Comparison of ENCODE assay signal across 18 cellular contexts in the genomic region with DNA sequence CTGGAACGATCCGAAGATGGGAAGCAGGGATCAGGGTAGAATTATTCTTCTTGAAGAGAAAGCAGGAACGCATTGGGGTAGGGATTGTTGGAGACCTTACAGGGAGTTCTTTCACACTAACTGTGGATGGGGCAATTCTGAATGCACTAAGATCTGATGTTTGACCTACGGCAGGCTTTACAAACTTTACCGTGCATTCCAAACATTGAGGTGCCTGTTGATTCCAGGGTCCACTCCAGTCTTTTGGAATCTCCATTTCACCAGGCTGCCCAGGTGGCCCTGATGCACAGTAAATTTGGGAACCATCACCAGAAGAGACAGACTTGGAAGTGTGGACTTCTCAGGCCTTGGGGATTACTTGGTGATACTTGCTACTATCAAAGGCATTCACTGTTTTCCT.
"Had no signal": no experiment of that assay in that cellular context is flagged by ENCODE, and none has a peak within 500 bp of the region (broad histone marks: within the 10 kb centered on the region; RNA-seq: fewer than 3 reads in every experiment).

No MANE protein-coding gene starts in this region.

- H3K9me3 Mint-ChIP-seq: memory B cell; naive B cell; natural killer cell treated with Interleukin-12 subunit alpha and Interleukin-12 subunit beta and Interleukin-15 and Interleukin-18, amount 100 ng/mL, for 72 hours; stimulated activated naive CD8-positive, alpha-beta T cell treated with anti-CD3 and anti-CD28 coated beads, Interleukin-15, Interleukin-2, amounts not matched to agents 100 ng/mL and 50 ng/mL, for 24 hours had no signal

- H3K27ac ChIP-seq: gastrocnemius medialis, neural progenitor cell, psoas muscle, transverse colon, vagina had no signal

- H3K36me3 Mint-ChIP-seq: memory B cell; naive B cell; natural killer cell treated with Interleukin-12 subunit alpha and Interleukin-12 subunit beta and Interleukin-15 and Interleukin-18, amount 100 ng/mL, for 72 hours; stimulated activated naive B cell treated with anti-CD40 and anti-IgM and Interleukin-4, amounts not matched to agents 10 μg/mL and 1 μg/mL and 100 μg/mL, for 72 hours had no signal

- H3K4me3 Mint-ChIP-seq: endodermal cell; memory B cell; natural killer cell treated with Interleukin-12 subunit alpha and Interleukin-12 subunit beta and Interleukin-15 and Interleukin-18, amount 100 ng/mL, for 72 hours; neural progenitor cell; stimulated activated naive B cell treated with anti-CD40 and anti-IgM and Interleukin-4, amounts not matched to agents 10 μg/mL and 1 μg/mL and 100 μg/mL, for 72 hours; stimulated activated naive CD8-positive, alpha-beta T cell treated with anti-CD3 and anti-CD28 coated beads, Interleukin-15, Interleukin-2, amounts not matched to agents 100 ng/mL and 50 ng/mL, for 24 hours had no signal

- ATAC-seq: gastrocnemius medialis; natural killer cell treated with Interleukin-12 subunit alpha and Interleukin-12 subunit beta and Interleukin-15 and Interleukin-18, amount 100 ng/mL, for 72 hours; psoas muscle; stimulated activated naive B cell treated with anti-CD40 and anti-IgM and Interleukin-4, amounts not matched to agents 10 μg/mL and 1 μg/mL and 100 μg/mL, for 72 hours had no signal

- DNase-seq: effector CD8-positive, alpha-beta T cell; endodermal cell; foreskin fibroblast; gastrocnemius medialis; head of caudate nucleus; naive B cell; psoas muscle; right cardiac atrium; small intestine; stimulated activated CD4-positive, alpha-beta T cell treated with anti-CD3 and anti-CD28 coated beads, Interleukin-15, amount 100 ng/mL, for 24 hours; stimulated activated CD4-positive, alpha-beta T cell treated with anti-CD3 and anti-CD28 coated beads, Interleukin-2, amount 100 ng/mL, for 48 hours; stimulated activated naive B cell treated with anti-CD40 and anti-IgM and Interleukin-4, amounts not matched to agents 10 μg/mL and 1 μg/mL and 100 μg/mL, for 72 hours; transverse colon had no signal

- H3K27ac Mint-ChIP-seq: memory B cell; natural killer cell treated with Interleukin-12 subunit alpha and Interleukin-12 subunit beta and Interleukin-15 and Interleukin-18, amount 100 ng/mL, for 72 hours; neural progenitor cell; stimulated activated naive B cell treated with anti-CD40 and anti-IgM and Interleukin-4, amounts not matched to agents 10 μg/mL and 1 μg/mL and 100 μg/mL, for 72 hours; stimulated activated naive CD8-positive, alpha-beta T cell treated with anti-CD3 and anti-CD28 coated beads, Interleukin-15, Interleukin-2, amounts not matched to agents 100 ng/mL and 50 ng/mL, for 24 hours had no signal

- H3K4me1 Mint-ChIP-seq: endodermal cell had no signal

- H3K27me3 ChIP-seq: gastrocnemius medialis, neural progenitor cell, transverse colon, vagina had no signal
